In genomic region chr11:133921026-133921425, GRCh38 we compare ENCODE assay signal across 17 cellular contexts. TPM values are rescaled to one million over a fixed set of nuclear protein-coding genes. Genes with fewer than 3 reads are reported as not detected.
DNase-seq lines count a peak whose midpoint lies in the region; ATAC-seq, FAIRE-seq and TF ChIP-seq lines count a peak whose summit lies in the region.
"Had no signal": no experiment of that assay in that cellular context is flagged by ENCODE, and none has a peak within 500 bp of the region (broad histone marks: within the 10 kb centered on the region; RNA-seq: fewer than 3 reads in every experiment).

No MANE protein-coding gene starts in this region.

- no peak for FAIRE-seq in H1 (lab: Jason Lieb, UNC)
- FAIRE-seq: D721Med, GM12891, GM18507 had no signal

- H3K27me3 ChIP-seq in H1 (replicated peaks in 1 of 4; ENCODE audit: control insufficient read depth in 3 of 4, extremely low read depth in 1 of 4, insufficient read depth in 3 of 4, low read length in 3 of 4): no peaks in the 10 kb centered on the region
- peaks cover 0 to 2% (median 0%) of the 10 kb centered on the region in 3 experiments for H3K27me3 ChIP-seq in neuronal stem cell (ENCODE audit: control insufficient read depth in 3 of 3, insufficient read depth in 3 of 3, low read depth in 1 of 3, low read length in 3 of 3)

- no peak overlapping the region for H3K4me3 ChIP-seq in H1 (ENCODE audit: extremely low read depth in 1 of 4, insufficient read depth in 2 of 4, low read depth in 3 of 4, low read length in 4 of 4)
- H3K4me3 ChIP-seq in neuronal stem cell (ENCODE audit: low read length in 2 of 2): no peak overlapping the region
- H3K4me3 ChIP-seq: GM23248 had no signal

- H3K9me3 ChIP-seq in H1 (ENCODE audit: insufficient read depth in 2 of 2, low read depth in 1 of 2, low read length in 1 of 2) (no peaks in the 10 kb centered on the region), neuronal stem cell (replicated peaks in 1 of 2; ENCODE audit: control insufficient read depth in 2 of 2, insufficient read depth in 1 of 2, low read depth in 1 of 2, low read length in 2 of 2) (no peaks in the 10 kb centered on the region)

- H3K4me1 ChIP-seq in H1 (replicated peaks in 1 of 4; ENCODE audit: control insufficient read depth in 3 of 4, insufficient read depth in 4 of 4, low read length in 3 of 4) (peaks cover 0 to 17% (median 4%) of the 10 kb centered on the region in 4 experiments; a peak in 6 of 7 replicates), neuronal stem cell (ENCODE audit: control insufficient read depth in 2 of 2, insufficient read depth in 1 of 2, low read depth in 1 of 2, low read length in 2 of 2) (peaks cover 0 to 6% of the 10 kb centered on the region in 2 donors)

- H4K8ac ChIP-seq in H1 (ENCODE audit: extremely low read depth, insufficient read depth, low read length) (peak overlapping the region; percentile 3; the same call in 1 of the 2 replicates), neuronal stem cell (ENCODE audit: low read depth, low read length) (no peak overlapping the region)

- H4K5ac ChIP-seq in H1 (ENCODE audit: insufficient read length, low read depth, low read length): no peak overlapping the region

- no peak overlapping the region for H3K18ac ChIP-seq in H1 (ENCODE audit: extremely low read depth, low read length)
- no peak overlapping the region for H3K18ac ChIP-seq in neuronal stem cell (ENCODE audit: low read length)

- H3K4me2 ChIP-seq in H1 (ENCODE audit: insufficient read depth in 1 of 2, low read depth in 2 of 2, low read length in 2 of 2) (no peak overlapping the region), neuronal stem cell (ENCODE audit: insufficient read depth, low read length, poor library complexity, severe bottlenecking) (no peak overlapping the region)

- H3K23me2 ChIP-seq in H1 (ENCODE audit: low read depth, low read length): peaks cover 2% of the 10 kb centered on the region; the same call in 1 of the 2 replicates

- intact Hi-C loops in Right ventricle myocardium inferior (cut with DNase I): no loop called here
- intact Hi-C loops in cardiac septum (cut with DNase I): no loop called here

- H3K4ac ChIP-seq in H1 (replicated peaks; ENCODE audit: insufficient read length, low read depth, low read length) (no peak overlapping the region), neuronal stem cell (ENCODE audit: low read length) (no peak overlapping the region)

- H3K23ac ChIP-seq in H1 (ENCODE audit: insufficient read length): no peak overlapping the region
- H3K23ac ChIP-seq in neuronal stem cell (ENCODE audit: low read depth, low read length, poor library complexity): peak overlapping the region; percentile 77

- no peak overlapping the region for H3K27ac ChIP-seq in H1 (ENCODE audit: low read depth, low read length)
- H3K27ac ChIP-seq in neuronal stem cell (replicated peaks; ENCODE audit: low read length): no peak overlapping the region
- H3K27ac ChIP-seq: GM23248 had no signal

- H3K14ac ChIP-seq in H1 (ENCODE audit: insufficient read length): no peak overlapping the region
- no peak overlapping the region for H3K14ac ChIP-seq in neuronal stem cell (ENCODE audit: low read length)

- no peak for TF ChIP-seq CTCF in H1 (IDR thresholded peaks at IDR 0.05; ENCODE audit: control extremely low read depth in 1 of 3, insufficient read depth in 1 of 3, low read depth in 1 of 3, low read length in 3 of 3)

- H2AFZ ChIP-seq in H1 (ENCODE audit: low read length) (no peak overlapping the region), neuronal stem cell (ENCODE audit: low read length) (no peak overlapping the region)
- H2AFZ ChIP-seq: GM23248 had no signal

- peaks cover 0 to 2% of the 10 kb centered on the region in 2 experiments for H4K20me1 ChIP-seq in H1 (replicated peaks in 1 of 2; ENCODE audit: control insufficient read depth in 1 of 2, insufficient read depth in 2 of 2, low read length in 2 of 2)

- no peak for TF ChIP-seq RAD21 in H1 (IDR thresholded peaks at IDR 0.05 in 1 of 2, conservative IDR thresholded peaks at IDR 0.05 in 1 of 2; ENCODE audit: low read depth in 2 of 2, low read length in 2 of 2)

- H2AK5ac ChIP-seq in H1 (ENCODE audit: low read depth, low read length) (no peak overlapping the region), neuronal stem cell (ENCODE audit: low read depth, low read length) (peak overlapping the region; percentile 36)

- no peak overlapping the region for H4K91ac ChIP-seq in H1 (replicated peaks; ENCODE audit: insufficient read length, low read length)
- H4K91ac ChIP-seq in neuronal stem cell (ENCODE audit: low read depth, low read length, poor library complexity): no peak overlapping the region

- WGBS in H1 (ENCODE audit: extremely low coverage in 1 of 2, insufficient coverage in 1 of 2, insufficient read length in 1 of 2, insufficient replicate concordance in 2 of 2, low coverage in 1 of 2, low lambda C conversion rate in 2 of 2, missing lambda C conversion rate in 1 of 2), 2 experiments: 92% methylated on average over 33 of the region's 33 CpGs; no CpG with 5 or more reads in 1 of the 2 experiments
- WGBS in neuronal stem cell (ENCODE audit: extremely low coverage in 2 of 2, insufficient read length in 2 of 2, insufficient replicate concordance in 1 of 2), 2 donors: no CpG with 5 or more reads among the region's 33 CpGs

- no peak overlapping the region for H2BK12ac ChIP-seq in H1 (ENCODE audit: low read depth, low read length)
- H2BK12ac ChIP-seq in neuronal stem cell (ENCODE audit: low read length): no peak overlapping the region

- POLR2A ChIA-PET in H1 (lab: Charles Lee; ENCODE audit: partially characterized antibody): interaction anchor here (1.2 kb wide), 1 partner anchor 18 kb away, joined by 3 read pairs; no protein-coding TSS in a partner anchor

- no peaks in the 10 kb centered on the region for H3K79me2 ChIP-seq in H1 (ENCODE audit: control insufficient read depth in 1 of 2, insufficient read depth in 2 of 2, low read length in 2 of 2)

- no peak overlapping the region for H3K56ac ChIP-seq in H1 (replicated peaks; ENCODE audit: insufficient read length, low read depth, low read length)

- TF ChIP-seq POLR2A in H1 (IDR thresholded peaks at IDR 0.05; ENCODE audit: control extremely low read depth in 1 of 2, low read depth in 2 of 2, low read length in 2 of 2): no peak

- ATAC-seq in Right ventricle myocardium inferior (no peak), GM21576 (IDR thresholded peaks at IDR 0.05; ENCODE audit: unreplicated experiment) (no peak)
- ATAC-seq: HCT116 had no signal

- no peak overlapping the region for H2BK20ac ChIP-seq in H1 (ENCODE audit: low read length)

- DNase-seq in Right ventricle myocardium inferior (ENCODE audit: missing footprints) (peak; percentile 58), cardiac septum (ENCODE audit: low spot score) (no peak), H1 (ENCODE audit: low read depth in 1 of 2, low spot score in 2 of 2) (no peak), neuronal stem cell (ENCODE audit: low spot score) (no peak), NCI-H345 treated with DMSO at 0.1 percent for 48 hours (lab: John Stamatoyannopoulos, UW; ENCODE audit: unreplicated experiment) (no peak)
- DNase-seq: C1 segment of cervical spinal cord; CD8-positive, alpha-beta memory T cell; DMS 273 treated with DMSO at 0.1 percent for 48 hours; DMS79; GF-D8; GM23248; H9 had no signal

- H3K36me3 ChIP-seq in H1 (ENCODE audit: control insufficient read depth in 2 of 4, insufficient read depth in 4 of 4, low read length in 3 of 4) (peaks cover 9 to 38% (median 24%) of the 10 kb centered on the region in 4 experiments; a peak in 7 of 8 replicates), neuronal stem cell (replicated peaks in 1 of 2; ENCODE audit: control insufficient read depth in 2 of 2, insufficient read depth in 2 of 2, low read length in 2 of 2) (peaks cover 8 to 25% of the 10 kb centered on the region in 2 donors)

- H3K9ac ChIP-seq in H1 (replicated peaks in 1 of 4; ENCODE audit: extremely low read depth in 1 of 4, low read depth in 3 of 4, low read length in 3 of 4): no peak overlapping the region
- no peak overlapping the region for H3K9ac ChIP-seq in neuronal stem cell (ENCODE audit: low read depth, low read length, poor library complexity)
- H3K9ac ChIP-seq: GM23248 had no signal

- H2BK120ac ChIP-seq in H1 (replicated peaks; ENCODE audit: low read depth, low read length) (no peak overlapping the region), neuronal stem cell (ENCODE audit: low read depth, low read length) (no peak overlapping the region)

- TF ChIP-seq EP300 in H1 (IDR thresholded peaks at IDR 0.05; ENCODE audit: borderline replicate concordance in 1 of 2, low read depth in 2 of 2, low read length in 2 of 2): no peak

- H3K79me1 ChIP-seq in H1 (ENCODE audit: low read depth, low read length) (peaks cover 7% of the 10 kb centered on the region), neuronal stem cell (ENCODE audit: low read depth, low read length) (no peaks in the 10 kb centered on the region)

- H2BK5ac ChIP-seq in H1 (ENCODE audit: low read depth, low read length): no peak overlapping the region
- no peak overlapping the region for H2BK5ac ChIP-seq in neuronal stem cell (ENCODE audit: low read length)

- H2BK15ac ChIP-seq in H1 (ENCODE audit: low read length): no peak overlapping the region
- H2BK15ac ChIP-seq in neuronal stem cell (ENCODE audit: low read length): no peak overlapping the region

- CTCF ChIA-PET in H1 (lab: Charles Lee; ENCODE audit: partially characterized antibody): interaction anchor here (0.8 to 3.9 kb wide), 4 partner anchors 10 to 113 kb away, joined by 3 to 17 read pairs (median 10); no protein-coding TSS in a partner anchor

TF ChIP-seq in H1, 55 proteins besides CTCF, POLR2A, EP300 and RAD21 (continues in another document):
- TF ChIP-seq TBP (IDR thresholded peaks at IDR 0.05; ENCODE audit: low read depth, low read length) (no peak), USF2 (IDR thresholded peaks at IDR 0.05; ENCODE audit: low read length) (no peak)

RNA-seq across cellular contexts. Expression of gene IGSF9B, which starts 35.7 kb away (rescaled TPM):
- total RNA-seq in Right ventricle myocardium inferior (41.7 TPM), cardiac septum (85.3 TPM)
- 42.3 and 49.2 TPM in 2 replicates for total RNA-seq in H1 (2021; fragmentation: NEBNext Ultra II Directional; extraction: Animal tissue kit (Norgen Biotek cat#: 25700))
- 16.5 and 23.6 TPM in 2 replicates for polyA plus RNA-seq in H1 (2011; rRNA removed)
- 15.7 TPM for polyA plus RNA-seq in H1 (2011; cell fraction: cytosol; rRNA removed)
- polyA plus RNA-seq in H1 (2011; cell fraction: nucleus; rRNA removed): 61.7 TPM
- 13.6 to 23.1 TPM (median 21.3 TPM) in 4 replicates for polyA plus RNA-seq in H1 (2012, experiment 1 of 2)
- 8.1 TPM for polyA plus RNA-seq in H1 (2012, experiment 2 of 2)
- 15.1 TPM for polyA plus RNA-seq in H1 (2013, experiment 1 of 2)
- 14.1 TPM for polyA plus RNA-seq in H1 (2013, experiment 2 of 2)
- polyA minus RNA-seq in H1 (2011; rRNA and poly(A)+ RNA removed): 73.6 and 79.6 TPM in 2 replicates
- 29.4 TPM for polyA minus RNA-seq in H1 (2011; cell fraction: cytosol; rRNA and poly(A)+ RNA removed)
- 44.5 TPM for polyA minus RNA-seq in H1 (2011; cell fraction: nucleus; rRNA and poly(A)+ RNA removed)
- 3.9 TPM for polyA plus RNA-seq in neuronal stem cell (2013, experiment 1 of 2)
- polyA plus RNA-seq in neuronal stem cell (2013, experiment 2 of 2): 3.8 TPM
- total RNA-seq: GM23248 had no signal
